ENCODE assay signal across 2 cellular contexts in the genomic region with DNA sequence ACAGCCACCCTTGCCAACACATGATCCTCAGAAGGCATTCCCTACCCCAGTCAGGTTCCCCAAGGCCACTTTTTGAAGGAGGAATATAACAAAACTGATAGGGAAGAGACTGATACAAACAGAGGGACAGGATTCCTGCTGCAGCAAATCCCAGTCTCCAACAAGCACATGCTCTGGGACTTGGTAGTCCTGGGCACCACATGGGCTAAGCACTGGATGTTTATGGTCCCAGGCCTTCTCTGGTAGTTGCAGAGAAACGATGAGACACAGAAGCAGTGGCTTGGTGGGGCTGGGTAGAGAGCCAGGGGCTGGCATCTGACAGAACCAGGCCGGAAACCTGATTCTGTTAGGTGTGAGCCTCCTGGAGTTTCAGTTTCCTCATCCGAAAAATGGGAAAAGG.
TF ChIP-seq lines count a peak whose summit lies in the region.

No MANE protein-coding gene starts in this region.

TF ChIP-seq in HepG2, 621 proteins besides CTCF, POLR2A, EP300 and RAD21:
- no peak for TF ChIP-seq PRDM4 (CRISPR knock-in tag; IDR thresholded peaks at IDR 0.05; ENCODE audit: borderline replicate concordance)
- TF ChIP-seq MNT (IDR thresholded peaks at IDR 0.05) = peak; percentile 86
- TF ChIP-seq, protein P1, sequence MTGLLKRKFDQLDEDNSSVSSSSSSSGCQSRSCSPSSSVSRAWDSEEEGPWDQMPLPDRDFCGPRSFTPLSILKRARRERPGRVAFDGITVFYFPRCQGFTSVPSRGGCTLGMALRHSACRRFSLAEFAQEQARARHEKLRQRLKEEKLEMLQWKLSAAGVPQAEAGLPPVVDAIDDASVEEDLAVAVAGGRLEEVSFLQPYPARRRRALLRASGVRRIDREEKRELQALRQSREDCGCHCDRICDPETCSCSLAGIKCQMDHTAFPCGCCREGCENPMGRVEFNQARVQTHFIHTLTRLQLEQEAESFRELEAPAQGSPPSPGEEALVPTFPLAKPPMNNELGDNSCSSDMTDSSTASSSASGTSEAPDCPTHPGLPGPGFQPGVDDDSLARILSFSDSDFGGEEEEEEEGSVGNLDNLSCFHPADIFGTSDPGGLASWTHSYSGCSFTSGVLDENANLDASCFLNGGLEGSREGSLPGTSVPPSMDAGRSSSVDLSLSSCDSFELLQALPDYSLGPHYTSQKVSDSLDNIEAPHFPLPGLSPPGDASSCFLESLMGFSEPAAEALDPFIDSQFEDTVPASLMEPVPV (CRISPR knock-in tag; IDR thresholded peaks at IDR 0.05) = no peak

TF ChIP-seq in H1, 55 proteins besides CTCF, POLR2A, EP300 and RAD21:
- TF ChIP-seq CREB1 (IDR thresholded peaks at IDR 0.05) (no peak), RFX5 (IDR thresholded peaks at IDR 0.05; ENCODE audit: borderline replicate concordance, low read depth, low read length) (no peak), NANOG (IDR thresholded peaks at IDR 0.05; ENCODE audit: insufficient read depth, low read depth, low read length, poor library complexity, severe bottlenecking) (no peak), BACH1 (IDR thresholded peaks at IDR 0.05; ENCODE audit: low read length) (no peak), SAP30 (IDR thresholded peaks at IDR 0.05; ENCODE audit: insufficient read depth, insufficient replicate concordance, low read length) (no peak), POLR2AphosphoS5 (IDR thresholded peaks at IDR 0.05; ENCODE audit: low read depth, low read length) (no peak), TCF12 (IDR thresholded peaks at IDR 0.05; ENCODE audit: low read depth, low read length) (no peak), BRCA1 (IDR thresholded peaks at IDR 0.05; ENCODE audit: low read depth, low read length) (no peak)
